14 cellular contexts compared by ENCODE assay signal in the genomic region with DNA sequence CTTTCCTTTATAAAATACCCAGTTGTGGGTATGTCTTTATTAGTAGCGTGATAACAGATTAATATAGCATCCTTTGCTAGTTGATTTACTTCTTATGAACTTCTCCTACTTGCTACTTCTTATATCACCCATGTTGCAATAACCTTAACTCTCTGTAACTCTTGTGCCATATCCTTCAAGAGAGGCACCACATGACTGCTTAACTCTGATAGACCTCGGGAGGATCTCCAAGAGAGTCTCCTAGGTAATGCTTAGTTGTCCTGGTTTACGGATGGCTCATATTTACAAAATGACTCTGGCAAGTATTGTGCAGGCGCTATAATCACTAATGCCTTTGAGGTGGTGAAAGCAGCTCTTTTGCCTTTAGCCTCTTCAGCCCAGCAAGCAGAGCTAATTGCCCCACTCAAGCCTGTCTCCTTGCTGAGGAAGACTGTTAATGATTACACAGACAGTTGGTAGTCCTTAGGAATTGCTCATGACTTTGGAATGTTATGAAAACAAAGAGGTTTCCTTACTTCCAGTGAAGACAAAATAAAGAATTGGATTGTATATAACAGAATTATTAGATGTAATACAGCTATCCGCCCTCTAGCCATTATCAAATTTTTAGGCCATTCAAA.
DNase-seq lines count a peak whose midpoint lies in the region; ATAC-seq and TF ChIP-seq lines count a peak whose summit lies in the region.
"Had no signal": no experiment of that assay in that cellular context is flagged by ENCODE, and none has a peak within 500 bp of the region (broad histone marks: within the 10 kb centered on the region; RNA-seq: fewer than 3 reads in every experiment).

No MANE protein-coding gene starts in this region.

- no peaks in the 10 kb centered on the region for H3K27me3 ChIP-seq in adipocyte (replicated peaks; ENCODE audit: control insufficient read depth, insufficient read depth, low read length)
- no peaks in the 10 kb centered on the region for H3K27me3 ChIP-seq in upper lobe of left lung

- H3K4me1 ChIP-seq in adipocyte (ENCODE audit: control insufficient read depth, insufficient read depth, low read length) (peaks cover 13% of the 10 kb centered on the region), upper lobe of left lung (no peaks in the 10 kb centered on the region)

- H3K36me3 ChIP-seq in adipocyte (ENCODE audit: control insufficient read depth, insufficient read depth, low read length, severe bottlenecking) (no peaks in the 10 kb centered on the region), upper lobe of left lung (no peaks in the 10 kb centered on the region)

- peak overlapping the region; percentile 5 for H3K27ac Mint-ChIP-seq in type B pancreatic cell
- H3K27ac Mint-ChIP-seq: immature natural killer cell had no signal

- peaks cover 38% of the 10 kb centered on the region for H3K4me1 Mint-ChIP-seq in type B pancreatic cell (ENCODE audit: unreplicated experiment)
- H3K4me1 Mint-ChIP-seq: immature natural killer cell had no signal

- H3K4me3 Mint-ChIP-seq in type B pancreatic cell = no peak overlapping the region
- H3K4me3 Mint-ChIP-seq: immature natural killer cell had no signal

- TF ChIP-seq CTCF in type B pancreatic cell (conservative IDR thresholded peaks at IDR 0.05) (no peak), upper lobe of left lung (IDR thresholded peaks at IDR 0.05) (no peak)

- no peak for TF ChIP-seq POLR2A in upper lobe of left lung (IDR thresholded peaks at IDR 0.05)

- no peak overlapping the region for H3K9ac ChIP-seq in adipocyte (ENCODE audit: low read length)

- H3K36me3 Mint-ChIP-seq in type B pancreatic cell = peaks cover 3% of the 10 kb centered on the region

- ATAC-seq in upper lobe of left lung (ENCODE audit: low FRiP score in 2 of 2) = no peak

- no peak for TF ChIP-seq EP300 in upper lobe of left lung (IDR thresholded peaks at IDR 0.05)

- H3K9me3 ChIP-seq in adipocyte (ENCODE audit: control insufficient read depth, low read length) = no peaks in the 10 kb centered on the region
- no peaks in the 10 kb centered on the region for H3K9me3 ChIP-seq in upper lobe of left lung

- H3K4me3 ChIP-seq in adipocyte (ENCODE audit: low read length) (no peak overlapping the region), upper lobe of left lung (no peak overlapping the region)

- no peak overlapping the region for H3K27ac ChIP-seq in upper lobe of left lung

- H3K27me3 Mint-ChIP-seq in type B pancreatic cell = no peaks in the 10 kb centered on the region

- DNase-seq in SIG-M5 treated with dmso at 0.1 percent for 504 hours (lab: John Stamatoyannopoulos, UW; ENCODE audit: unreplicated experiment) = peak; percentile 5
- DNase-seq in SIG-M5 (lab: John Stamatoyannopoulos, UW) = no peak
- peak; percentile 65 for DNase-seq in adipocyte (ENCODE audit: low read depth)
- DNase-seq in iPS DF 19.7 (ENCODE audit: low read depth, low spot score) = peak; percentile 17
- DNase-seq in type B pancreatic cell (ENCODE audit: extremely low spot score, unreplicated experiment) = no peak
- DNase-seq in NAMALWA (ENCODE audit: low spot score) = no peak
- no peak for DNase-seq in stimulated activated CD4-positive, alpha-beta T cell treated with anti-CD3 and anti-CD28 coated beads, Interleukin-15, amount 100 ng/mL, for 24 hours
- no peak for DNase-seq in upper lobe of left lung
- DNase-seq: activated CD4-positive, CD25-positive, alpha-beta regulatory T cell; activated effector memory CD4-positive, alpha-beta T cell treated with Interleukin-2 at 50 U/mL for 16 hours; GOT3; immature natural killer cell; NCI-H187 treated with DMSO at 0.1 percent for 48 hours; stimulated activated CD4-positive, alpha-beta T cell treated with anti-CD3 and anti-CD28 coated beads, Interleukin-4, amount 100 ng/mL, for 4 hours had no signal

- H3K9me3 Mint-ChIP-seq in type B pancreatic cell = peaks cover 31% of the 10 kb centered on the region

- WGBS in upper lobe of left lung, 2 donors = 67 to 77% methylated on average over 5 of the region's 5 CpGs

Comparison
In these comparisons a context has a peak if more than half of its experiments do, and no peak if none do; other contexts are left out.
1. DNase-seq: peak in SIG-M5 treated with dmso at 0.1 percent for 504 hours (single experiment), adipocyte (single experiment) and iPS DF 19.7 (single experiment); none in SIG-M5 (single experiment), type B pancreatic cell (single experiment), NAMALWA (single experiment), stimulated activated CD4-positive, alpha-beta T cell treated with anti-CD3 and anti-CD28 coated beads, Interleukin-15, amount 100 ng/mL, for 24 hours (single experiment) and upper lobe of left lung (0 of 2).